ENCODE assay signal across 8 cellular contexts in the genomic region with DNA sequence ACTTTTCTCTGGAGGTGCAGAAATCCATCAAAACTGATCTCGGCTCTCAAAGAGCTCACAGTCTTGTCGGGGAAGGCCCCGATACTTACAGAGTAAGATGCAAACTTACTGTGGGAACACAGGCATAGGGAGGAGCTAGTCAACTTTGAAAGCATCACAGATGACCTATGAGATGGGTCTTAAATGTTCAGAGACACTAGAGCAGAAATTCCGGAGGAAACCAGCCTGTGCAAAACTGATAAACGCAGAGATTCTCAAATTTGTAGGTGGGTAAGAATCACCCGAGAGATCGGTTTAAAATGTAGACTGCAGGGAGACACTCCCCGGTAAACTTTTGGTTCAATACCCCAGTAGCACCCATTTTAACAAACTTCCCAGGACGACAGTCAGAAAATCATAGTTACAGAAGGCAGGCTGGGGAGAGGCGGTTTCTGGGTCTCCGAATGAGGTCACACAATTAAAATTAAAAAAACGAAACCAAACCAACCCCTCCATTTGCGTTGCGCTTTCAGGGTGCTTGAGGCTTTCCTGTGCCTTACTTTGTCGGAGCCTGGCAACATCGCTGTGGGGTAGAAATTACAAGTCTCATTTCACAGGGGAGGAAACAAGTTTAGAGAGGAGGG. TPM values are rescaled to one million over a fixed set of nuclear protein-coding genes. Genes with fewer than 3 reads are reported as not detected.
DNase-seq lines count a peak whose midpoint lies in the region; ATAC-seq, FAIRE-seq and TF ChIP-seq lines count a peak whose summit lies in the region.

No MANE protein-coding gene starts in this region.

- POLR2A ChIA-PET in CD4-positive, alpha-beta T cell (lab: Charles Lee): interaction anchor here (0.9 to 3.5 kb wide), 35 partner anchors 10 to 1330 kb away, joined by 3 to 82 read pairs (median 6); a partner anchor contains a TSS
- POLR2A ChIA-PET in HepG2 (lab: Yijun Ruan, JAX): interaction anchor here (0.8 to 8.2 kb wide), 22 partner anchors 10 to 241 kb away, joined by 3 to 141 read pairs (median 9); a partner anchor contains a TSS

- H4K20me1 ChIP-seq in HepG2 (ENCODE audit: insufficient read depth, low read length): peaks cover 37% of the 10 kb centered on the region

- no peaks in the 10 kb centered on the region for H3K27me3 Mint-ChIP-seq in CD4-positive, alpha-beta T cell
- H3K27me3 Mint-ChIP-seq in stimulated activated memory B cell treated with anti-CD40 and anti-IgM and Interleukin-4, amounts not matched to agents 10 μg/mL and 1 μg/mL and 100 μg/mL, for 72 hours: no peaks in the 10 kb centered on the region

- TF ChIP-seq EP300 in HepG2 (IDR thresholded peaks at IDR 0.05; ENCODE audit: low read depth in 2 of 2, low read length in 2 of 2) (no peak), HepG2 (CRISPR knock-in tag; IDR thresholded peaks at IDR 0.05; ENCODE audit: borderline replicate concordance) (no peak)

- CTCF ChIA-PET in CD4-positive, alpha-beta T cell (lab: Charles Lee): interaction anchor here (0.5 to 4.1 kb wide), 4 partner anchors 12 to 74 kb away, joined by 3 to 37 read pairs (median 11); a partner anchor contains a TSS
- CTCF ChIA-PET in HepG2 (lab: Yijun Ruan, JAX; ENCODE audit: low intra/inter-chr PET ratio, low total read pairs): no interaction called here

- H3K36me3 ChIP-seq in SJCRH30 (peaks cover 16% of the 10 kb centered on the region), HepG2 (replicated peaks in 1 of 2; ENCODE audit: control insufficient read depth in 1 of 2, insufficient read depth in 2 of 2, low read length in 2 of 2) (peaks cover 7 to 9% of the 10 kb centered on the region in 2 experiments; a peak in 3 of 5 replicates)

- no peaks in the 10 kb centered on the region for H3K9me3 ChIP-seq in CD4-positive, alpha-beta T cell (ENCODE audit: control insufficient read depth, low read length)
- H3K9me3 ChIP-seq in SJCRH30 (replicated peaks) (no peaks in the 10 kb centered on the region), HepG2 (ENCODE audit: low read length) (no peaks in the 10 kb centered on the region)

- 0% methylated on average over 16 of the region's 16 CpGs for WGBS in HepG2 (ENCODE audit: low lambda C conversion rate)

- H3K4me1 Mint-ChIP-seq in CD4-positive, alpha-beta T cell (ENCODE audit: low read depth): peaks cover 33% of the 10 kb centered on the region
- peaks cover 31% of the 10 kb centered on the region for H3K4me1 Mint-ChIP-seq in stimulated activated memory B cell treated with anti-CD40 and anti-IgM and Interleukin-4, amounts not matched to agents 10 μg/mL and 1 μg/mL and 100 μg/mL, for 72 hours

- peak in 5 of 10 experiments; percentile 9 to 32 (median 11) for DNase-seq in CD4-positive, alpha-beta T cell
- DNase-seq in SJCRH30 (peak; percentile 14 to 58), cardiac fibroblast (ENCODE audit: low read depth in 2 of 2) (peak; percentile 77), HepG2 (ENCODE audit: low spot score) (no peak), 8988T (no peak)

- peak; percentile 62 for FAIRE-seq in HepG2 (lab: Jason Lieb, UNC)

- no peaks in the 10 kb centered on the region for H3K9me3 Mint-ChIP-seq in CD4-positive, alpha-beta T cell
- no peaks in the 10 kb centered on the region for H3K9me3 Mint-ChIP-seq in stimulated activated memory B cell treated with anti-CD40 and anti-IgM and Interleukin-4, amounts not matched to agents 10 μg/mL and 1 μg/mL and 100 μg/mL, for 72 hours

- H3K4me3 Mint-ChIP-seq in CD4-positive, alpha-beta T cell: peak overlapping the region; percentile 97
- H3K4me3 Mint-ChIP-seq in stimulated activated memory B cell treated with anti-CD40 and anti-IgM and Interleukin-4, amounts not matched to agents 10 μg/mL and 1 μg/mL and 100 μg/mL, for 72 hours: peak overlapping the region; percentile 98

- no peak for TF ChIP-seq POLR2A in HepG2 (IDR thresholded peaks at IDR 0.05; ENCODE audit: insufficient read depth in 1 of 2, low read depth in 2 of 2, low read length in 2 of 2)

- H3K4me3 ChIP-seq in SJCRH30 (peak overlapping the region; percentile 81), cardiac fibroblast (replicated peaks in 1 of 2; ENCODE audit: low read depth in 2 of 2, low read length in 2 of 2) (peak overlapping the region; percentile 58 to 68), HepG2 (replicated peaks in 1 of 3; ENCODE audit: insufficient read depth in 1 of 3, low read depth in 2 of 3, low read length in 3 of 3) (peak overlapping the region; percentile 83 to 88 (median 86))

- peaks cover 42% of the 10 kb centered on the region for H3K79me2 ChIP-seq in HepG2 (ENCODE audit: insufficient read depth, low read length)

- peak; percentile 42 for ATAC-seq in CD4-positive, alpha-beta T cell (ENCODE audit: poor library complexity)
- peak; percentile 26 for ATAC-seq in GM18907 (IDR thresholded peaks at IDR 0.05; ENCODE audit: unreplicated experiment)
- ATAC-seq in HG03108 (IDR thresholded peaks at IDR 0.05; ENCODE audit: unreplicated experiment): peak; percentile 18
- ATAC-seq in HepG2: peak; percentile 17
- ATAC-seq in stimulated activated memory B cell treated with anti-CD40 and anti-IgM and Interleukin-4, amounts not matched to agents 10 μg/mL and 1 μg/mL and 100 μg/mL, for 72 hours: peak; percentile 61

- peak overlapping the region; percentile 97 for H3K27ac Mint-ChIP-seq in CD4-positive, alpha-beta T cell
- H3K27ac Mint-ChIP-seq in stimulated activated memory B cell treated with anti-CD40 and anti-IgM and Interleukin-4, amounts not matched to agents 10 μg/mL and 1 μg/mL and 100 μg/mL, for 72 hours: peak overlapping the region; percentile 95

- TF ChIP-seq CTCF in CD4-positive, alpha-beta T cell (IDR thresholded peaks at IDR 0.05): no peak
- no peak for TF ChIP-seq CTCF in cardiac fibroblast (IDR thresholded peaks at IDR 0.05; ENCODE audit: low read depth, low read length)
- no peak for TF ChIP-seq CTCF in HepG2 (CRISPR knock-in tag; IDR thresholded peaks at IDR 0.05)

- peak overlapping the region; percentile 86 for H3K9ac ChIP-seq in HepG2 (ENCODE audit: insufficient read depth, low read depth, low read length)

- no peaks in the 10 kb centered on the region for H3K27me3 ChIP-seq in CD4-positive, alpha-beta T cell (ENCODE audit: control insufficient read depth, insufficient read depth, low read length)
- no peaks in the 10 kb centered on the region for H3K27me3 ChIP-seq in SJCRH30
- H3K27me3 ChIP-seq in HepG2 (ENCODE audit: control insufficient read depth in 1 of 2, insufficient read depth in 2 of 2, low read length in 2 of 2): no peaks in the 10 kb centered on the region; a peak in 1 of 5 replicates

- BruUV-seq in HepG2 (replicated peaks; lab: Mats Ljungman, UMichigan): TSS peak; percentile 96

- H3K4me2 ChIP-seq in HepG2 (ENCODE audit: low read depth, low read length): peak overlapping the region; percentile 64

- peaks cover 36% of the 10 kb centered on the region for H3K36me3 Mint-ChIP-seq in CD4-positive, alpha-beta T cell (ENCODE audit: low read depth)
- H3K36me3 Mint-ChIP-seq in stimulated activated memory B cell treated with anti-CD40 and anti-IgM and Interleukin-4, amounts not matched to agents 10 μg/mL and 1 μg/mL and 100 μg/mL, for 72 hours: peaks cover 32% of the 10 kb centered on the region

- TF ChIP-seq RAD21 in HepG2 (CRISPR knock-in tag; IDR thresholded peaks at IDR 0.05): no peak

- in situ Hi-C loops in HepG2 (cut with HindIII; ENCODE audit: extremely low pct_ligation_motif_present, low pct_unique_long_range_greater_than_20kb): no loop called here

- peak overlapping the region; percentile 97 for H3K27ac ChIP-seq in CD4-positive, alpha-beta T cell (ENCODE audit: low read depth, low read length)
- H3K27ac ChIP-seq in SJCRH30 (peak overlapping the region; percentile 90), HepG2 (ENCODE audit: extremely low read length, insufficient read depth, low read length) (peak overlapping the region; percentile 87)

- H2AFZ ChIP-seq in HepG2 (ENCODE audit: low read length): peak overlapping the region; percentile 88

- H3K4me1 ChIP-seq in SJCRH30 (peaks cover 10% of the 10 kb centered on the region; the same call in 1 of the 2 replicates), HepG2 (ENCODE audit: insufficient read depth, low read length) (peaks cover 36% of the 10 kb centered on the region)

- intact Hi-C loops in CD4-positive, alpha-beta T cell (cut with DNase I, micrococcal nuclease): loop anchor here (5.0 to 10.0 kb wide), 3 partner anchors 61 to 1359 kb away; a partner anchor contains a TSS
- intact Hi-C loops in HepG2 (cut with micrococcal nuclease; ENCODE audit: unreplicated experiment): loop anchor here (5.0 to 10.0 kb wide), 2 partner anchors 44 to 69 kb away; a partner anchor contains a TSS

TF ChIP-seq in HepG2, 621 proteins besides CTCF, POLR2A, EP300 and RAD21 (continues in another document):
- 0 out of 2 replicates have a peak, but pooled peaks have one; percentile 30 for TF ChIP-seq ZC3H4 (CRISPR knock-in tag; IDR thresholded peaks at IDR 0.05; ENCODE audit: borderline replicate concordance)
- 0 out of 2 replicates have a peak, but pooled peaks have one; percentile 39 for TF ChIP-seq ZNF232 (CRISPR knock-in tag; IDR thresholded peaks at IDR 0.05; ENCODE audit: borderline replicate concordance)
- no peak for TF ChIP-seq REPIN1 (CRISPR knock-in tag; IDR thresholded peaks at IDR 0.05; ENCODE audit: borderline replicate concordance, low read depth)

RNA-seq across cellular contexts. Expression of a gene that starts 0.8 kb away (rescaled TPM):
- 10 to 100 TPM; 68.7 to 76.1 TPM for total RNA-seq in CD4-positive, alpha-beta T cell
- total RNA-seq in SJCRH30 (2014; rRNA removed; shearing (Covaris generic)): 103 and 131 TPM in 2 replicates
- total RNA-seq in HepG2 (2016; rRNA removed; fragmentation: Illumina TruSeq; extraction: Trizol): 92.6 and 127 TPM in 2 replicates
- total RNA-seq in HepG2 (2016; cell fraction: cytosol; rRNA removed; fragmentation: Illumina TruSeq; extraction: Trizol; ENCODE audit: low read depth): 4.4 and 4.8 TPM in 2 replicates
- 91.8 and 120 TPM in 2 replicates for total RNA-seq in HepG2 (2016; cell fraction: insoluble cytoplasmic fraction; rRNA removed; fragmentation: Illumina TruSeq; extraction: Trizol)
- 17.0 and 19.1 TPM in 2 replicates for total RNA-seq in HepG2 (2016; cell fraction: membrane; rRNA removed; fragmentation: Illumina TruSeq; extraction: Trizol)
- 65.3 and 66.9 TPM in 2 replicates for total RNA-seq in HepG2 (2016; cell fraction: nucleus; rRNA removed; fragmentation: Illumina TruSeq; extraction: Trizol)
- polyA plus RNA-seq in HepG2 (2011; rRNA removed): 45.0 and 48.3 TPM in 2 replicates
- polyA plus RNA-seq in HepG2 (2011; cell fraction: cytosol; rRNA removed): 24.6 and 36.8 TPM in 2 replicates
- 24.7 and 31.6 TPM in 2 replicates for polyA plus RNA-seq in HepG2 (2011; cell fraction: nucleus; rRNA removed)
- polyA plus RNA-seq in HepG2 (2012): 42.6 and 51.5 TPM in 2 replicates
- polyA plus RNA-seq in HepG2 (2016; cell fraction: cytosol; fragmentation: Illumina TruSeq; extraction: Trizol; ENCODE audit: low read depth): 2.2 and 2.7 TPM in 2 replicates
- 84.9 and 85.0 TPM in 2 replicates for polyA plus RNA-seq in HepG2 (2016; cell fraction: insoluble cytoplasmic fraction; fragmentation: Illumina TruSeq; extraction: Trizol; ENCODE audit: low read depth)
- 6.4 and 7.9 TPM in 2 replicates for polyA plus RNA-seq in HepG2 (2016; cell fraction: membrane; fragmentation: Illumina TruSeq; extraction: Trizol; ENCODE audit: low read depth)
- polyA plus RNA-seq in HepG2 (2016; cell fraction: nucleus; fragmentation: Illumina TruSeq; extraction: Trizol; ENCODE audit: insufficient read depth, low read depth): 72.6 and 82.4 TPM in 2 replicates
- polyA minus RNA-seq in HepG2 (2011; rRNA and poly(A)+ RNA removed; ENCODE audit: low replicate concordance): 52.7 and 91.8 TPM in 2 replicates
- polyA minus RNA-seq in HepG2 (2011; cell fraction: cytosol; rRNA and poly(A)+ RNA removed): 53.5 and 56.4 TPM in 2 replicates
- polyA minus RNA-seq in HepG2 (2011; cell fraction: nucleus; rRNA and poly(A)+ RNA removed): 36.8 and 66.3 TPM in 2 replicates

Comparison
In these comparisons a context has a peak if more than half of its experiments do, and no peak if none do; other contexts are left out.
1. DNase-seq: peak in SJCRH30 (2 of 2) and cardiac fibroblast (2 of 2); none in HepG2 (single experiment) and 8988T (single experiment).
2. Peak in every context shown above with its lines, with median percentiles within 50 percentile points of each other: ATAC-seq, H3K27ac ChIP-seq and H3K4me3 ChIP-seq.